In the genomic region with DNA sequence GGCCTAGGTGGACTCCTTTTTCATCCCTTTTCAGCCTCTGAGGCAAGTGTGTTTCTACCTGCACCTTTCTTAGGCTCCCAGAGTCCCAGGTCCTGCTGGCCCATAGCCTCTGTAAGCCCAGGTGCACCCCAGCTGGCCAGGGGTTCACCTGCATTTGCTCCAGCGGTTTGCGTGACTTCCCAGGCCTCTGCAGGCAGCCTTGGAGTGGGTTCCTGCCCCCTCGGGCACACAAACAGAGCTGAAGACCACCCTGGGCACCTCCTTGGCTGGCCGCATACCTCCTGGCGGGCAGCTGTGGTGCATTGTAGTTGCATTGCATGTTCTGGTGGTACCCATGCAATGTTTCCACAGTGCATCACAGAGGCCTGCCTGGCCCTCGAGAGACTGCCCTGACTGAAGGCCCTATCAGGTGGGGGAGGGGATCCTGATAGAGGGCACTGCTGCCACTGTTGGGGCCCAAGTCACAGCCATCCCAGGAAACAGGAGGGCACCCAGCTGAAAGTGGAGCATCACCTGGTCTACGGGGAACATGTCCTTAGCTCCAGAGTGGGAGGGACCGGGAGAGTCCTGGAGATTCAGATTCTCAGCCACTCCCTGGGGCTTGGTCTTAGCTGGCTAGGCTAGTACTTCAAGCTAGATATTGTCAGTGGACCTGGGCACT, we compare ENCODE assay signal across 23 cellular contexts. TPM values are rescaled to one million over a fixed set of nuclear protein-coding genes. Genes with fewer than 3 reads are reported as not detected.
"Had no signal": no experiment of that assay in that cellular context is flagged by ENCODE, and none has a peak within 500 bp of the region (broad histone marks: within the 10 kb centered on the region; RNA-seq: fewer than 3 reads in every experiment).

No MANE protein-coding gene starts in this region.

- H3K36me3 ChIP-seq: neural progenitor cell had no signal

- H3K9me3 Mint-ChIP-seq: immature natural killer cell; natural killer cell treated with Interleukin-12 subunit alpha and Interleukin-12 subunit beta and Interleukin-15 and Interleukin-18, amount 100 ng/mL, for 72 hours; neural progenitor cell had no signal

- H3K4me3 Mint-ChIP-seq: immature natural killer cell; natural killer cell treated with Interleukin-12 subunit alpha and Interleukin-12 subunit beta and Interleukin-15 and Interleukin-18, amount 100 ng/mL, for 72 hours had no signal

- H3K4me2 ChIP-seq: neural progenitor cell had no signal

- H3K27me3 Mint-ChIP-seq: natural killer cell treated with Interleukin-12 subunit alpha and Interleukin-12 subunit beta and Interleukin-15 and Interleukin-18, amount 100 ng/mL, for 72 hours had no signal

- H3K4me1 Mint-ChIP-seq: immature natural killer cell, neural progenitor cell had no signal

- H3K36me3 Mint-ChIP-seq: natural killer cell treated with Interleukin-12 subunit alpha and Interleukin-12 subunit beta and Interleukin-15 and Interleukin-18, amount 100 ng/mL, for 72 hours had no signal

- H3K9me3 ChIP-seq: prostate gland, sigmoid colon had no signal

- H3K79me2 ChIP-seq: parathyroid adenoma had no signal

- DNase-seq: central memory CD4-positive, alpha-beta T cell; cortex of kidney; dorsolateral prefrontal cortex; effector CD8-positive, alpha-beta T cell; immature natural killer cell; mesenchymal stem cell; midbrain; occipital lobe; retina; sigmoid colon; stimulated activated CD4-positive, alpha-beta T cell treated with anti-CD3 and anti-CD28 coated beads, Interleukin-12 subunit alpha, Interleukin-12 subunit beta, amount 100 ng/mL, for 4 hours; stimulated activated naive CD4-positive, alpha-beta T cell treated with Interleukin-2 at 50 U/mL for 16 hours; trophoblast cell had no signal

- FAIRE-seq: frontal cortex, keratinocyte had no signal

- H3K27ac ChIP-seq: neural progenitor cell, parathyroid adenoma, prostate gland, sigmoid colon, skin epidermis had no signal

- H3K27ac Mint-ChIP-seq: immature natural killer cell; natural killer cell treated with Interleukin-12 subunit alpha and Interleukin-12 subunit beta and Interleukin-15 and Interleukin-18, amount 100 ng/mL, for 72 hours had no signal

- ATAC-seq: natural killer cell treated with Interleukin-12 subunit alpha and Interleukin-12 subunit beta and Interleukin-15 and Interleukin-18, amount 100 ng/mL, for 72 hours had no signal

- H3K4me1 ChIP-seq: neural progenitor cell, parathyroid adenoma, prostate gland, sigmoid colon had no signal

- H2AFZ ChIP-seq: neural progenitor cell, parathyroid adenoma had no signal

- H3K27me3 ChIP-seq: dorsolateral prefrontal cortex, neural progenitor cell, sigmoid colon had no signal

- H3K4me3 ChIP-seq: dorsolateral prefrontal cortex, lung, neural progenitor cell, prostate gland, sigmoid colon, skin epidermis had no signal

- H3K9ac ChIP-seq: neural progenitor cell, parathyroid adenoma had no signal

RNA-seq across cellular contexts. Expression of a gene that starts 14.1 kb away (rescaled TPM):
- total RNA-seq: fibroblast of lung; frontal cortex; natural killer cell treated with Interleukin-12 subunit alpha and Interleukin-12 subunit beta and Interleukin-15 and Interleukin-18, amount 100 ng/mL, for 72 hours; occipital lobe; prostate gland; sigmoid colon; urinary bladder had no signal
- polyA plus RNA-seq: fibroblast of lung, immature natural killer cell, keratinocyte, urinary bladder had no signal

RNA-seq across cellular contexts. Expression of a gene that starts 25.8 kb away (rescaled TPM):
- total RNA-seq: sigmoid colon had no signal
- polyA plus RNA-seq: immature natural killer cell had no signal
